In the genomic region with DNA sequence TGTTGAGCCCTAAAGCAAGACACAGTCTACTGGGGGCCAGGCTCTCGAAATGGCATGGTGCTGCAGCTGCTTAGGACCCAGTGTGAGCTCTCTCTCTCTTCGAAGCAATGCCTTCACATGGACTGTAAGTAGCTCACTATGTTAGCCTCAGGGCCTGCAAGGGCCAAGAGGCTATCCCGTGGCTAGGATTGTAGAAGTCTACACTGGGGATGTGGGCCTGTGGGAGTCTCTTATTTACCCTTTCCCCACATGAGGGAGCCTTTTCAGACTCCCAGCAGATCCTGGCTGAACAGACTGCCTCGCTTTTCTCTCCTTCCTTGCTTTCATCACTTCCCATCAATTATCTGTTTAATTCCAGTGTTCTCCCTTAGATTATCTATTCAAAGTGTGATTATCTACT, we compare ENCODE assay signal across 18 cellular contexts.
"Had no signal": no experiment of that assay in that cellular context is flagged by ENCODE, and none has a peak within 500 bp of the region (broad histone marks: within the 10 kb centered on the region; RNA-seq: fewer than 3 reads in every experiment).

No MANE protein-coding gene starts in this region.

- H3K4me1 Mint-ChIP-seq: naive thymus-derived CD4-positive, alpha-beta T cell; nephron progenitor cell had no signal

- H3K4me3 Mint-ChIP-seq: dendritic cell treated with granulocyte-macrophage colony-stimulating factor and Interleukin-4, amounts not matched to agents 40 ng/mL and 50 ng/mL, for 4 days; effector memory CD8-positive, alpha-beta T cell; naive thymus-derived CD4-positive, alpha-beta T cell; nephron progenitor cell had no signal

- H3K27ac Mint-ChIP-seq: dendritic cell treated with granulocyte-macrophage colony-stimulating factor and Interleukin-4, amounts not matched to agents 40 ng/mL and 50 ng/mL, for 4 days; effector memory CD8-positive, alpha-beta T cell; naive thymus-derived CD4-positive, alpha-beta T cell; nephron progenitor cell had no signal

- H3K27me3 Mint-ChIP-seq: effector memory CD8-positive, alpha-beta T cell had no signal

- H3K4me3 ChIP-seq: esophagus squamous epithelium, gastroesophageal sphincter, ovary, right atrium auricular region, stomach, thoracic aorta, transverse colon had no signal

- ATAC-seq: effector memory CD8-positive, alpha-beta T cell; gastroesophageal sphincter; left cardiac atrium; naive thymus-derived CD4-positive, alpha-beta T cell had no signal

- H3K4me1 ChIP-seq: esophagus squamous epithelium, gastroesophageal sphincter, right atrium auricular region, stomach, transverse colon had no signal

- H3K9me3 ChIP-seq: ovary, transverse colon had no signal

- DNase-seq: effector memory CD8-positive, alpha-beta T cell; esophagus squamous epithelium; foreskin fibroblast; glutamatergic neuron; left cardiac atrium; naive thymus-derived CD4-positive, alpha-beta T cell; nephron progenitor cell; ovary; small intestine; stimulated activated CD4-positive, alpha-beta T cell treated with anti-CD3 and anti-CD28 coated beads, Interleukin-12 subunit alpha, Interleukin-12 subunit beta, amount 100 ng/mL, for 4 hours; stimulated activated naive CD4-positive, alpha-beta T cell; stomach; substantia nigra; transverse colon had no signal

- H3K36me3 ChIP-seq: esophagus squamous epithelium, gastroesophageal sphincter, ovary, right atrium auricular region, stomach, thoracic aorta, transverse colon had no signal

- H3K27me3 ChIP-seq: esophagus squamous epithelium, gastroesophageal sphincter, ovary, right atrium auricular region, stomach, transverse colon had no signal

- H3K27ac ChIP-seq: esophagus squamous epithelium, gastroesophageal sphincter, ovary, right atrium auricular region, stomach, thoracic aorta, transverse colon had no signal

- H3K9me3 Mint-ChIP-seq: effector memory CD8-positive, alpha-beta T cell had no signal
